In genomic region chr5:148998174-148998797, GRCh38 we compare ENCODE assay signal across 8 cellular contexts.
DNase-seq lines count a peak whose midpoint lies in the region; ATAC-seq, FAIRE-seq and TF ChIP-seq lines count a peak whose summit lies in the region.

No MANE protein-coding gene starts in this region.

- no peak overlapping the region for H2BK5ac ChIP-seq in H1 (ENCODE audit: low read depth, low read length)

- no peak overlapping the region for H4K91ac ChIP-seq in H1 (replicated peaks; ENCODE audit: insufficient read length, low read length)

- no peaks in the 10 kb centered on the region for H3K36me3 ChIP-seq in CD4-positive, CD25-positive, alpha-beta regulatory T cell (ENCODE audit: control insufficient read depth, insufficient read depth, low read length)
- no peaks in the 10 kb centered on the region for H3K36me3 ChIP-seq in H1 (ENCODE audit: control insufficient read depth in 2 of 4, insufficient read depth in 4 of 4, low read length in 3 of 4)

- H3K18ac ChIP-seq in H1 (ENCODE audit: extremely low read depth, low read length), result no peak overlapping the region

- no peak overlapping the region for H3K4me3 Mint-ChIP-seq in CD4-positive, CD25-positive, alpha-beta regulatory T cell

- H2AK5ac ChIP-seq in H1 (ENCODE audit: low read depth, low read length), result no peak overlapping the region

- no peaks in the 10 kb centered on the region for H4K20me1 ChIP-seq in H1 (replicated peaks in 1 of 2; ENCODE audit: control insufficient read depth in 1 of 2, insufficient read depth in 2 of 2, low read length in 2 of 2)

- H3K27me3 ChIP-seq in CD4-positive, CD25-positive, alpha-beta regulatory T cell (ENCODE audit: control insufficient read depth, insufficient read depth, low read length), result peaks cover 7% of the 10 kb centered on the region
- no peaks in the 10 kb centered on the region for H3K27me3 ChIP-seq in H1 (replicated peaks in 1 of 4; ENCODE audit: control insufficient read depth in 3 of 4, extremely low read depth in 1 of 4, insufficient read depth in 3 of 4, low read length in 3 of 4)

- DNase-seq in CD4-positive, CD25-positive, alpha-beta regulatory T cell, result peak in 2 of 3 donors; percentile 37 to 56
- DNase-seq in RCC 7860 (ENCODE audit: low spot score), result peak; percentile 55
- no peak for DNase-seq in H1 (ENCODE audit: low read depth in 1 of 2, low spot score in 2 of 2)
- peak; percentile 89 for DNase-seq in myocyte (ENCODE audit: low read depth)

- no peak overlapping the region for H3K4me3 ChIP-seq in CD4-positive, CD25-positive, alpha-beta regulatory T cell (ENCODE audit: low read depth, low read length)
- no peak overlapping the region for H3K4me3 ChIP-seq in H1 (ENCODE audit: extremely low read depth in 1 of 4, insufficient read depth in 2 of 4, low read depth in 3 of 4, low read length in 4 of 4)

- no peak overlapping the region for H2BK120ac ChIP-seq in H1 (replicated peaks; ENCODE audit: low read depth, low read length)

- no peaks in the 10 kb centered on the region for H3K36me3 Mint-ChIP-seq in CD4-positive, CD25-positive, alpha-beta regulatory T cell

- no peaks in the 10 kb centered on the region for H3K4me1 Mint-ChIP-seq in CD4-positive, CD25-positive, alpha-beta regulatory T cell

- H2BK20ac ChIP-seq in H1 (ENCODE audit: low read length), result no peak overlapping the region

- H3K27me3 Mint-ChIP-seq in CD4-positive, CD25-positive, alpha-beta regulatory T cell, result peaks cover 14% of the 10 kb centered on the region

- peak overlapping the region; percentile 69; the same call in 1 of the 2 replicates for H2AFZ ChIP-seq in H1 (ENCODE audit: low read length)

- no peak for TF ChIP-seq POLR2A in H1 (IDR thresholded peaks at IDR 0.05; ENCODE audit: control extremely low read depth in 1 of 2, low read depth in 2 of 2, low read length in 2 of 2)

- CTCF ChIA-PET in H1 (lab: Charles Lee; ENCODE audit: partially characterized antibody), result interaction anchor here (0.6 to 10.5 kb wide), 31 partner anchors 8 to 263 kb away, joined by 3 to 98 read pairs (median 4); no protein-coding TSS in a partner anchor

- no peak overlapping the region for H3K14ac ChIP-seq in H1 (ENCODE audit: insufficient read length)

- H3K27ac Mint-ChIP-seq in CD4-positive, CD25-positive, alpha-beta regulatory T cell, result no peak overlapping the region

- no peak overlapping the region for H2BK15ac ChIP-seq in H1 (ENCODE audit: low read length)

- H3K4ac ChIP-seq in H1 (replicated peaks; ENCODE audit: insufficient read length, low read depth, low read length), result no peak overlapping the region

- H3K9me3 ChIP-seq in CD4-positive, CD25-positive, alpha-beta regulatory T cell (ENCODE audit: control insufficient read depth in 2 of 2, low read length in 2 of 2), result no peaks in the 10 kb centered on the region
- H3K9me3 ChIP-seq in H1 (ENCODE audit: insufficient read depth in 2 of 2, low read depth in 1 of 2, low read length in 1 of 2), result no peaks in the 10 kb centered on the region

- no peak overlapping the region for H3K4me2 ChIP-seq in H1 (ENCODE audit: insufficient read depth in 1 of 2, low read depth in 2 of 2, low read length in 2 of 2)

- H3K79me2 ChIP-seq in H1 (ENCODE audit: control insufficient read depth in 1 of 2, insufficient read depth in 2 of 2, low read length in 2 of 2), result no peaks in the 10 kb centered on the region

- no peaks in the 10 kb centered on the region for H3K9me3 Mint-ChIP-seq in CD4-positive, CD25-positive, alpha-beta regulatory T cell

- no peak for ATAC-seq in CD4-positive, CD25-positive, alpha-beta regulatory T cell (ENCODE audit: low read depth in 2 of 2)
- ATAC-seq in GM18499 (IDR thresholded peaks at IDR 0.05; ENCODE audit: insufficient read depth, unreplicated experiment), result peak; percentile 54
- peak; percentile 69 for ATAC-seq in HG03521 (IDR thresholded peaks at IDR 0.05; ENCODE audit: unreplicated experiment)
- ATAC-seq in HG03045 (IDR thresholded peaks at IDR 0.05; ENCODE audit: unreplicated experiment), result no peak
- ATAC-seq in GM21381 (IDR thresholded peaks at IDR 0.05; ENCODE audit: unreplicated experiment), result no peak

- H4K8ac ChIP-seq in H1 (ENCODE audit: extremely low read depth, insufficient read depth, low read length), result no peak overlapping the region

- peak; percentile 70 to 74 for TF ChIP-seq RAD21 in H1 (IDR thresholded peaks at IDR 0.05 in 1 of 2, conservative IDR thresholded peaks at IDR 0.05 in 1 of 2; ENCODE audit: low read depth in 2 of 2, low read length in 2 of 2)

- POLR2A ChIA-PET in H1 (lab: Charles Lee; ENCODE audit: partially characterized antibody), result interaction anchor here (1.3 kb wide), 1 partner anchor 106 kb away, joined by 3 read pairs; no protein-coding TSS in a partner anchor

- no peak overlapping the region for H3K56ac ChIP-seq in H1 (replicated peaks; ENCODE audit: insufficient read length, low read depth, low read length)

- H3K79me1 ChIP-seq in H1 (ENCODE audit: low read depth, low read length), result no peaks in the 10 kb centered on the region

- no peak overlapping the region for H2BK12ac ChIP-seq in H1 (ENCODE audit: low read depth, low read length)

- H3K27ac ChIP-seq in CD4-positive, CD25-positive, alpha-beta regulatory T cell (ENCODE audit: insufficient read depth, low read length, poor library complexity, severe bottlenecking), result no peak overlapping the region
- H3K27ac ChIP-seq in H1 (ENCODE audit: low read depth, low read length), result no peak overlapping the region

- TF ChIP-seq CTCF in H1 (IDR thresholded peaks at IDR 0.05; ENCODE audit: control extremely low read depth in 1 of 3, insufficient read depth in 1 of 3, low read depth in 1 of 3, low read length in 3 of 3), result peak in 2 of 3 experiments; percentile 56 to 72; a peak in 2 of 4 replicates

- 64% methylated on average over 6 of the region's 6 CpGs; no CpG with 5 or more reads in 1 of the 2 experiments for WGBS in H1 (ENCODE audit: extremely low coverage in 1 of 2, insufficient coverage in 1 of 2, insufficient read length in 1 of 2, insufficient replicate concordance in 2 of 2, low coverage in 1 of 2, low lambda C conversion rate in 2 of 2, missing lambda C conversion rate in 1 of 2), 2 experiments

- no peak overlapping the region for H3K23ac ChIP-seq in H1 (ENCODE audit: insufficient read length)

- peaks cover 3% of the 10 kb centered on the region; the same call in 1 of the 2 replicates for H3K23me2 ChIP-seq in H1 (ENCODE audit: low read depth, low read length)

- no peaks in the 10 kb centered on the region for H3K4me1 ChIP-seq in CD4-positive, CD25-positive, alpha-beta regulatory T cell (ENCODE audit: control insufficient read depth, insufficient read depth, low read length, poor library complexity, severe bottlenecking)
- H3K4me1 ChIP-seq in H1 (replicated peaks in 1 of 4; ENCODE audit: control insufficient read depth in 3 of 4, insufficient read depth in 4 of 4, low read length in 3 of 4), result no peaks in the 10 kb centered on the region; a peak in 1 of 7 replicates

- peak; percentile 69 for FAIRE-seq in RCC 7860 (lab: Jason Lieb, UNC)
- peak; percentile 97 for FAIRE-seq in H1 (lab: Jason Lieb, UNC)

- H3K9ac ChIP-seq in H1 (replicated peaks in 1 of 4; ENCODE audit: extremely low read depth in 1 of 4, low read depth in 3 of 4, low read length in 3 of 4), result no peak overlapping the region

- peak overlapping the region; percentile 0 for H4K5ac ChIP-seq in H1 (ENCODE audit: insufficient read length, low read depth, low read length)

- TF ChIP-seq EP300 in H1 (IDR thresholded peaks at IDR 0.05; ENCODE audit: borderline replicate concordance in 1 of 2, low read depth in 2 of 2, low read length in 2 of 2), result no peak

TF ChIP-seq in H1, 55 proteins besides CTCF, POLR2A, EP300 and RAD21:
- TF ChIP-seq EZH2 (IDR thresholded peaks at IDR 0.05; ENCODE audit: low read depth, low read length, severe bottlenecking) (no peak), SP4 (IDR thresholded peaks at IDR 0.05; ENCODE audit: low read length) (no peak), USF2 (IDR thresholded peaks at IDR 0.05; ENCODE audit: low read length) (0 out of 2 replicates have a peak, but pooled peaks have one; percentile 2), HDAC6 (IDR thresholded peaks at IDR 0.05; ENCODE audit: low read depth, low read length) (no peak), FOSL1 (IDR thresholded peaks at IDR 0.05; ENCODE audit: insufficient read depth, low read depth, low read length) (no peak), KDM5A (IDR thresholded peaks at IDR 0.05; ENCODE audit: low read length) (no peak), MAFK (IDR thresholded peaks at IDR 0.05; ENCODE audit: low read depth, low read length) (no peak), NRF1 (IDR thresholded peaks at IDR 0.05; ENCODE audit: low read depth, low read length) (no peak), NANOG (IDR thresholded peaks at IDR 0.05; ENCODE audit: insufficient read depth, low read depth, low read length, poor library complexity, severe bottlenecking) (no peak)

Comparison
In these comparisons a context has a peak if more than half of its experiments do, and no peak if none do; other contexts are left out.
1. ATAC-seq: peak in GM18499 (single experiment) and HG03521 (single experiment); none in CD4-positive, CD25-positive, alpha-beta regulatory T cell (0 of 2), HG03045 (single experiment) and GM21381 (single experiment).
2. DNase-seq: peak in CD4-positive, CD25-positive, alpha-beta regulatory T cell (2 of 3), RCC 7860 (single experiment) and myocyte (single experiment); none in H1 (0 of 2).